Comparison of ENCODE assay signal across 21 cellular contexts in genomic region chr19:16868423-16869130, GRCh38. TPM values are rescaled to one million over a fixed set of nuclear protein-coding genes. Genes with fewer than 3 reads are reported as not detected.
DNase-seq lines count a peak whose midpoint lies in the region; ATAC-seq and TF ChIP-seq lines count a peak whose summit lies in the region.
"Had no signal": no experiment of that assay in that cellular context is flagged by ENCODE, and none has a peak within 500 bp of the region (broad histone marks: within the 10 kb centered on the region; RNA-seq: fewer than 3 reads in every experiment).

No MANE protein-coding gene starts in this region.

- H3K27ac Mint-ChIP-seq in WTC11: 0 out of 2 replicates have a peak overlapping the region, but pooled peaks have one; percentile 32
- H3K27ac Mint-ChIP-seq in stimulated activated naive B cell treated with anti-CD40 and anti-IgM and Interleukin-4, amounts not matched to agents 10 μg/mL and 1 μg/mL and 100 μg/mL, for 72 hours: peak overlapping the region; percentile 38
- H3K27ac Mint-ChIP-seq: CD8-positive, alpha-beta T cell; IgD-negative memory B cell had no signal

- DNase-seq in right cardiac atrium: peak in 2 of 3 donors; percentile 35 to 53
- DNase-seq in Right ventricle myocardium superior: no peak
- no peak for DNase-seq in WTC11 (ENCODE audit: low spot score)
- no peak for DNase-seq in mesenchymal stem cell
- no peak for DNase-seq in stimulated activated naive B cell treated with anti-CD40 and anti-IgM and Interleukin-4, amounts not matched to agents 10 μg/mL and 1 μg/mL and 100 μg/mL, for 72 hours
- no peak for DNase-seq in 8988T
- no peak for DNase-seq in hypothalamus (lab: John Stamatoyannopoulos, UW)
- DNase-seq in dedifferentiated amniotic fluid mesenchymal stem cell (ENCODE audit: extremely low spot score): no peak
- DNase-seq: AML-193; CD8-positive, alpha-beta T cell; COR-L47; DMS153; DMS79 treated with DMSO at 0.1 percent for 48 hours; EL; GDM1; GM23248; H7 had no signal

- no peak overlapping the region for H2BK12ac ChIP-seq in mesenchymal stem cell (ENCODE audit: low read length in 2 of 2)

- no peaks in the 10 kb centered on the region for H3K27me3 ChIP-seq in right cardiac atrium (ENCODE audit: control insufficient read depth, insufficient read depth)
- H3K27me3 ChIP-seq in mesenchymal stem cell (ENCODE audit: control insufficient read depth in 1 of 2, insufficient read depth in 1 of 2, low read length in 2 of 2): no peaks in the 10 kb centered on the region

- H3K36me3 ChIP-seq in mesenchymal stem cell (ENCODE audit: control insufficient read depth in 1 of 2, insufficient read depth in 2 of 2, low read depth in 1 of 2, low read length in 2 of 2): peaks cover 80 to 96% of the 10 kb centered on the region in 2 experiments

- no peak overlapping the region for H4K8ac ChIP-seq in mesenchymal stem cell (ENCODE audit: low read length)

- H3K79me1 ChIP-seq in mesenchymal stem cell (replicated peaks; ENCODE audit: low read length, poor library complexity, severe bottlenecking): peaks cover 47% of the 10 kb centered on the region

- H3K14ac ChIP-seq in mesenchymal stem cell (ENCODE audit: low read length in 2 of 2): no peak overlapping the region

- no peak overlapping the region for H2AK5ac ChIP-seq in mesenchymal stem cell (ENCODE audit: low read length, severe bottlenecking)

- H3K4me3 ChIP-seq in right cardiac atrium (ENCODE audit: low read length): no peak overlapping the region
- no peak overlapping the region for H3K4me3 ChIP-seq in mesenchymal stem cell (ENCODE audit: insufficient read depth in 1 of 2, low read depth in 1 of 2, low read length in 2 of 2)
- H3K4me3 ChIP-seq: GM23248 had no signal

- no peak overlapping the region for H3K9ac ChIP-seq in mesenchymal stem cell (ENCODE audit: low read length)
- H3K9ac ChIP-seq: GM23248 had no signal

- H3K4me1 ChIP-seq in right cardiac atrium (ENCODE audit: control insufficient read depth, insufficient read depth, low read length): no peaks in the 10 kb centered on the region
- peaks cover 6% of the 10 kb centered on the region for H3K4me1 ChIP-seq in mesenchymal stem cell (ENCODE audit: control insufficient read depth, insufficient read depth, low read depth, low read length)

- POLR2A ChIA-PET in WTC11 (lab: Charles Lee): no interaction called here

- no peak overlapping the region for H3K18ac ChIP-seq in mesenchymal stem cell (ENCODE audit: low read depth in 1 of 2, low read length in 2 of 2)

- H3K36me3 Mint-ChIP-seq in WTC11: peaks cover 41% of the 10 kb centered on the region
- peaks cover 40 to 65% of the 10 kb centered on the region in 2 donors for H3K36me3 Mint-ChIP-seq in stimulated activated naive B cell treated with anti-CD40 and anti-IgM and Interleukin-4, amounts not matched to agents 10 μg/mL and 1 μg/mL and 100 μg/mL, for 72 hours

- CTCF ChIA-PET in WTC11 (lab: Charles Lee): no interaction called here

- 93% methylated on average over 20 of the region's 20 CpGs for WGBS in right cardiac atrium
- 96% methylated on average over 20 of the region's 20 CpGs for WGBS in mesenchymal stem cell

- no peak overlapping the region for H2AFZ ChIP-seq in mesenchymal stem cell (ENCODE audit: low read depth, low read length)
- H2AFZ ChIP-seq: GM23248 had no signal

- no peak overlapping the region for H2BK5ac ChIP-seq in mesenchymal stem cell (ENCODE audit: low read depth, low read length, poor library complexity, severe bottlenecking)

- H3K9me3 ChIP-seq in right cardiac atrium (ENCODE audit: control insufficient read depth, low read length): no peaks in the 10 kb centered on the region
- H3K9me3 ChIP-seq in mesenchymal stem cell (ENCODE audit: control insufficient read depth, low read length): no peaks in the 10 kb centered on the region

- no peak overlapping the region for H3K4me2 ChIP-seq in mesenchymal stem cell (ENCODE audit: low read length, poor library complexity, severe bottlenecking)

- ATAC-seq in right cardiac atrium (no peak), Right ventricle myocardium superior (ENCODE audit: poor library complexity) (no peak), WTC11 (no peak)
- no peak for ATAC-seq in stimulated activated naive B cell treated with anti-CD40 and anti-IgM and Interleukin-4, amounts not matched to agents 10 μg/mL and 1 μg/mL and 100 μg/mL, for 72 hours (replicated peaks)
- ATAC-seq: CD8-positive, alpha-beta T cell had no signal

- no peak overlapping the region for H2BK15ac ChIP-seq in mesenchymal stem cell (ENCODE audit: low read depth, poor library complexity, severe bottlenecking)

- no peaks in the 10 kb centered on the region for H3K4me1 Mint-ChIP-seq in WTC11
- H3K4me1 Mint-ChIP-seq in stimulated activated naive B cell treated with anti-CD40 and anti-IgM and Interleukin-4, amounts not matched to agents 10 μg/mL and 1 μg/mL and 100 μg/mL, for 72 hours: peaks cover 1 to 6% of the 10 kb centered on the region in 2 donors

- H3K9me3 Mint-ChIP-seq in WTC11: no peaks in the 10 kb centered on the region
- no peaks in the 10 kb centered on the region for H3K9me3 Mint-ChIP-seq in stimulated activated naive B cell treated with anti-CD40 and anti-IgM and Interleukin-4, amounts not matched to agents 10 μg/mL and 1 μg/mL and 100 μg/mL, for 72 hours
- H3K9me3 Mint-ChIP-seq: CD8-positive, alpha-beta T cell; IgD-negative memory B cell had no signal

- no peak overlapping the region for H3K23ac ChIP-seq in mesenchymal stem cell (ENCODE audit: low read length in 2 of 2)

- TF ChIP-seq CTCF in WTC11 (IDR thresholded peaks at IDR 0.05): no peak

- intact Hi-C loops in right cardiac atrium (cut with DNase I) (no loop called here), Right ventricle myocardium superior (cut with DNase I) (no loop called here)

- H3K4me3 Mint-ChIP-seq in WTC11: no peak overlapping the region
- no peak overlapping the region for H3K4me3 Mint-ChIP-seq in stimulated activated naive B cell treated with anti-CD40 and anti-IgM and Interleukin-4, amounts not matched to agents 10 μg/mL and 1 μg/mL and 100 μg/mL, for 72 hours
- H3K4me3 Mint-ChIP-seq: CD8-positive, alpha-beta T cell; IgD-negative memory B cell had no signal

- H4K91ac ChIP-seq in mesenchymal stem cell (ENCODE audit: low read length): peak overlapping the region; percentile 40

- H2BK120ac ChIP-seq in mesenchymal stem cell (ENCODE audit: low read depth, low read length): no peak overlapping the region

- no peak overlapping the region for H3K4ac ChIP-seq in mesenchymal stem cell (ENCODE audit: low read depth in 1 of 2, low read length in 2 of 2)

- H3K27ac ChIP-seq in right cardiac atrium (ENCODE audit: low read length): no peak overlapping the region
- no peak overlapping the region for H3K27ac ChIP-seq in mesenchymal stem cell (ENCODE audit: low read length, poor library complexity, severe bottlenecking)
- H3K27ac ChIP-seq: 22Rv1, C4-2B, GM23248 had no signal

- no peaks in the 10 kb centered on the region for H3K27me3 Mint-ChIP-seq in WTC11 (ENCODE audit: low read depth)
- H3K27me3 Mint-ChIP-seq in stimulated activated naive B cell treated with anti-CD40 and anti-IgM and Interleukin-4, amounts not matched to agents 10 μg/mL and 1 μg/mL and 100 μg/mL, for 72 hours: no peaks in the 10 kb centered on the region
- H3K27me3 Mint-ChIP-seq: IgD-negative memory B cell had no signal

TF ChIP-seq in WTC11, 78 proteins besides CTCF, POLR2A, EP300 and RAD21:
- no peak for TF ChIP-seq FOXK1 (CRISPR knock-in tag; IDR thresholded peaks at IDR 0.05)
- TF ChIP-seq E2F4 (CRISPR knock-in tag; IDR thresholded peaks at IDR 0.05; ENCODE audit: borderline replicate concordance, low read depth): no peak
- no peak for TF ChIP-seq ESRRA (CRISPR knock-in tag; IDR thresholded peaks at IDR 0.05; ENCODE audit: borderline replicate concordance)
- TF ChIP-seq USF2 (CRISPR knock-in tag; IDR thresholded peaks at IDR 0.05): no peak
- TF ChIP-seq FOXJ3 (CRISPR knock-in tag; IDR thresholded peaks at IDR 0.05; ENCODE audit: borderline replicate concordance): no peak
- TF ChIP-seq ZNF317 (CRISPR knock-in tag; IDR thresholded peaks at IDR 0.05; ENCODE audit: borderline replicate concordance, low read depth): no peak
TF ChIP-seq in WTC11: peak in this region for 0.

RNA-seq across cellular contexts. Expression of gene F2RL3, which starts 20.2 kb away (rescaled TPM):
- 1 to 10 TPM in 3 of 4 donors, under 1 TPM in 1; 0.91 to 3.6 (median 1.1) TPM for total RNA-seq in right cardiac atrium
- 3.0 TPM for polyA plus RNA-seq in right cardiac atrium
- total RNA-seq in Right ventricle myocardium superior: 0.16 TPM
- total RNA-seq in WTC11 (2021): 0.11 to 0.14 TPM in 2 of 3 replicates, not detected in the other
- polyA plus RNA-seq in mesenchymal stem cell (2013, experiment 1 of 2): 10.2 TPM
- 9.7 TPM for polyA plus RNA-seq in mesenchymal stem cell (2013, experiment 2 of 2)
- total RNA-seq: CD8-positive, alpha-beta T cell; GM23248; H7; HT-29 had no signal
- polyA plus RNA-seq: GM23248 had no signal

RNA-seq across cellular contexts. Expression of gene SIN3B, which starts 39.4 kb away (rescaled TPM):
- total RNA-seq in right cardiac atrium (10 to 100 TPM; 27.8 to 35.4 (median 30.0) TPM), Right ventricle myocardium superior (21.9 TPM), WTC11 (2021) (76.8 to 87.7 TPM (median 80.0 TPM) in 3 replicates)
- 22.6 TPM for polyA plus RNA-seq in right cardiac atrium
- 30.8 TPM for polyA plus RNA-seq in mesenchymal stem cell (2013, experiment 1 of 2)
- 28.0 TPM for polyA plus RNA-seq in mesenchymal stem cell (2013, experiment 2 of 2)

Comparison
In these comparisons a context has a peak if more than half of its experiments do, and no peak if none do; other contexts are left out.
1. DNase-seq: peak in right cardiac atrium (2 of 3); none in Right ventricle myocardium superior (single experiment), WTC11 (single experiment), mesenchymal stem cell (single experiment), stimulated activated naive B cell treated with anti-CD40 and anti-IgM and Interleukin-4, amounts not matched to agents 10 μg/mL and 1 μg/mL and 100 μg/mL, for 72 hours (single experiment), 8988T (single experiment), hypothalamus (0 of 51) and dedifferentiated amniotic fluid mesenchymal stem cell (single experiment).